ENCODE assay signal across 17 cellular contexts in the genomic region with DNA sequence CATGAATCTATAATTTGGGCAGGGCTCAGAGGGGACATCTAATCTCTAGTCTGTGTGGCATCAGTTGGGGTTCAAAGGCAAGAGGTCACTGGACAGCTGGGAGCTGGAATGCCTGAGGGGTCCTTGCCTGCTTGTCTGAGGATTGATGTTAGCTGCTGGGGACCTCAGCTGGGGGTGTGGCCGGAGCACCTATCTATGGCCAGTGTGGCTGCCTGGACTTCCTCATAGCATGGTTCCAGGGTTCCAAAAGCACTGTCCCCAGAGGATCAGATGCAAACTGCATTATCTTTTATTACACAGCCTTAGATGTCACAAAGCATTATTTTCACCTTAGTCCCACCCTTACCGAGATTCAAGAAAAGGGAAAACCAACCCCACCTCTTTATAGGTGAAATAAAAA. TPM values are rescaled to one million over a fixed set of nuclear protein-coding genes. Genes with fewer than 3 reads are reported as not detected.
DNase-seq lines count a peak whose midpoint lies in the region; ATAC-seq, FAIRE-seq and TF ChIP-seq lines count a peak whose summit lies in the region.
"Had no signal": no experiment of that assay in that cellular context is flagged by ENCODE, and none has a peak within 500 bp of the region (broad histone marks: within the 10 kb centered on the region; RNA-seq: fewer than 3 reads in every experiment).

No MANE protein-coding gene starts in this region.

- no peaks in the 10 kb centered on the region for H3K9me2 ChIP-seq in Loucy (replicated peaks; ENCODE audit: low read depth, low read length)

- no peak overlapping the region for H3K27ac ChIP-seq in K562 (ENCODE audit: extremely low read depth, low read depth, low read length)
- H3K27ac ChIP-seq in neuronal stem cell (replicated peaks; ENCODE audit: low read length) = no peak overlapping the region
- H3K27ac ChIP-seq: 22Rv1, BLaER1, HL-60 had no signal

- no peak overlapping the region for H2BK5ac ChIP-seq in neuronal stem cell (ENCODE audit: low read length)

- no peaks in the 10 kb centered on the region for H3K79me1 ChIP-seq in neuronal stem cell (ENCODE audit: low read depth, low read length)

- H3K4me2 ChIP-seq in Loucy (ENCODE audit: low read depth, low read length, poor library complexity, severe bottlenecking) (no peak overlapping the region), K562 (ENCODE audit: insufficient read depth, low read length) (no peak overlapping the region), neuronal stem cell (ENCODE audit: insufficient read depth, low read length, poor library complexity, severe bottlenecking) (no peak overlapping the region)
- H3K4me2 ChIP-seq: BLaER1 had no signal

- no peak overlapping the region for H4K91ac ChIP-seq in neuronal stem cell (ENCODE audit: low read depth, low read length, poor library complexity)

- H3K4ac ChIP-seq in neuronal stem cell (ENCODE audit: low read length) = no peak overlapping the region

- no peak overlapping the region for H3K23ac ChIP-seq in neuronal stem cell (ENCODE audit: low read depth, low read length, poor library complexity)

- POLR2A ChIA-PET in K562 (lab: Yijun Ruan, JAX) = interaction anchor here (0.6 kb wide), 1 partner anchor 23 kb away, joined by 3 read pairs; no protein-coding TSS in a partner anchor

- TF ChIP-seq RAD21 in K562 (CRISPR knock-in tag; conservative IDR thresholded peaks at IDR 0.05 in 1 of 2, IDR thresholded peaks at IDR 0.05 in 1 of 2) = no peak

- no TSS peak for BruUV-seq in K562 (replicated peaks; lab: Mats Ljungman, UMichigan)

- no peak overlapping the region for H4K8ac ChIP-seq in neuronal stem cell (ENCODE audit: low read depth, low read length)

- peak; percentile 20; the same call in 1 of the 2 replicates for TF ChIP-seq CTCF in Loucy (conservative IDR thresholded peaks at IDR 0.05; ENCODE audit: low read length)
- no peak for TF ChIP-seq CTCF in K562 (IDR thresholded peaks at IDR 0.05 in 2 of 3, conservative IDR thresholded peaks at IDR 0.05 in 1 of 3; ENCODE audit: insufficient read depth in 2 of 3, low read depth in 1 of 3, low read length in 3 of 3)

- H3K4me1 ChIP-seq in Loucy (ENCODE audit: insufficient read depth, low read length, poor library complexity, severe bottlenecking) (peaks cover 41% of the 10 kb centered on the region), K562 (replicated peaks in 1 of 2; ENCODE audit: control insufficient read depth in 2 of 2, insufficient read depth in 2 of 2, low read length in 2 of 2) (no peaks in the 10 kb centered on the region), neuronal stem cell (ENCODE audit: control insufficient read depth in 2 of 2, insufficient read depth in 1 of 2, low read depth in 1 of 2, low read length in 2 of 2) (no peaks in the 10 kb centered on the region)
- H3K4me1 ChIP-seq: BLaER1 had no signal

- no peak for TF ChIP-seq POLR2A in K562 (conservative IDR thresholded peaks at IDR 0.05)

- WGBS in K562 (ENCODE audit: insufficient coverage, low coverage, missing lambda C conversion rate) = 0% methylated on average over 2 of the region's 2 CpGs
- no CpG with 5 or more reads among the region's 2 CpGs for WGBS in neuronal stem cell (ENCODE audit: extremely low coverage in 2 of 2, insufficient read length in 2 of 2, insufficient replicate concordance in 1 of 2), 2 donors

- H3K79me2 ChIP-seq in Loucy (ENCODE audit: insufficient read depth, low read length) (no peaks in the 10 kb centered on the region), K562 (ENCODE audit: control insufficient read depth, insufficient read depth, low read length) (no peaks in the 10 kb centered on the region)

- no peak overlapping the region for H3K9ac ChIP-seq in Loucy (ENCODE audit: low read depth, low read length, poor library complexity, severe bottlenecking)
- H3K9ac ChIP-seq in K562 (ENCODE audit: insufficient read depth in 1 of 2, low read depth in 2 of 2, low read length in 2 of 2) = no peak overlapping the region
- peak overlapping the region; percentile 79 for H3K9ac ChIP-seq in neuronal stem cell (ENCODE audit: low read depth, low read length, poor library complexity)
- H3K9ac ChIP-seq: BLaER1 had no signal

- H4K20me1 ChIP-seq in Loucy (ENCODE audit: insufficient read depth, low read length, poor library complexity, severe bottlenecking) (no peaks in the 10 kb centered on the region), K562 (replicated peaks; ENCODE audit: control insufficient read depth, insufficient read depth, low read length) (no peaks in the 10 kb centered on the region; the same call in 1 of the 2 replicates)
- H4K20me1 ChIP-seq: BLaER1 had no signal

- no peaks in the 10 kb centered on the region for H3K9me3 ChIP-seq in Loucy (ENCODE audit: insufficient read depth, low read depth, low read length)
- no peaks in the 10 kb centered on the region for H3K9me3 ChIP-seq in K562 (replicated peaks; ENCODE audit: control insufficient read depth, insufficient read depth, low read depth, low read length)
- no peaks in the 10 kb centered on the region for H3K9me3 ChIP-seq in neuronal stem cell (replicated peaks in 1 of 2; ENCODE audit: control insufficient read depth in 2 of 2, insufficient read depth in 1 of 2, low read depth in 1 of 2, low read length in 2 of 2)
- H3K9me3 ChIP-seq: BLaER1 had no signal

- no peak overlapping the region for H3K4me3 ChIP-seq in Loucy (ENCODE audit: low read length, poor library complexity, severe bottlenecking)
- no peak overlapping the region for H3K4me3 ChIP-seq in K562
- H3K4me3 ChIP-seq in neuronal stem cell (ENCODE audit: low read length in 2 of 2) = no peak overlapping the region
- H3K4me3 ChIP-seq: BLaER1 had no signal

- ATAC-seq in Right ventricle myocardium superior (ENCODE audit: poor library complexity) = no peak
- ATAC-seq in K562 = peak; percentile 61
- ATAC-seq in HG03025 (IDR thresholded peaks at IDR 0.05; ENCODE audit: low FRiP score, unreplicated experiment) = no peak

- no peak for FAIRE-seq in K562 (lab: Jason Lieb, UNC)

- no peaks in the 10 kb centered on the region for H3K27me3 ChIP-seq in Loucy (ENCODE audit: insufficient read depth, low read length, poor library complexity, severe bottlenecking)
- H3K27me3 ChIP-seq in K562 (ENCODE audit: control insufficient read depth in 2 of 2, insufficient read depth in 2 of 2, low read length in 2 of 2) = peaks cover 18 to 49% of the 10 kb centered on the region in 2 experiments
- H3K27me3 ChIP-seq in neuronal stem cell (ENCODE audit: control insufficient read depth in 3 of 3, insufficient read depth in 3 of 3, low read depth in 1 of 3, low read length in 3 of 3) = peaks cover 0 to 4% (median 0%) of the 10 kb centered on the region in 3 experiments
- H3K27me3 ChIP-seq: BLaER1 had no signal

- no peak overlapping the region for H2AK5ac ChIP-seq in neuronal stem cell (ENCODE audit: low read depth, low read length)

- intact Hi-C loops in cardiac septum (cut with DNase I) = no loop called here
- intact Hi-C loops in Right ventricle myocardium superior (cut with DNase I) = no loop called here
- intact Hi-C loops in K562 (cut with micrococcal nuclease) = no loop called here

- H3F3A ChIP-seq in Loucy (ENCODE audit: low read depth) = no peaks in the 10 kb centered on the region

- no peaks in the 10 kb centered on the region for H3K9me1 ChIP-seq in K562 (ENCODE audit: control insufficient read depth, insufficient read depth, low read length)

- no peaks in the 10 kb centered on the region for H3K36me3 ChIP-seq in Loucy (ENCODE audit: insufficient read depth, low read length)
- H3K36me3 ChIP-seq in K562 (ENCODE audit: control insufficient read depth, insufficient read depth, low read length) = no peaks in the 10 kb centered on the region
- H3K36me3 ChIP-seq in neuronal stem cell (replicated peaks in 1 of 2; ENCODE audit: control insufficient read depth in 2 of 2, insufficient read depth in 2 of 2, low read length in 2 of 2) = no peaks in the 10 kb centered on the region
- H3K36me3 ChIP-seq: BLaER1 had no signal

- H2BK15ac ChIP-seq in neuronal stem cell (ENCODE audit: low read length) = no peak overlapping the region

- in situ Hi-C loops in K562 (cut with MboI) = no loop called here

- no peak overlapping the region for H3K14ac ChIP-seq in neuronal stem cell (ENCODE audit: low read length)

- H3K18ac ChIP-seq in neuronal stem cell (ENCODE audit: low read length) = no peak overlapping the region

- peak; percentile 44 for DNase-seq in cardiac septum (ENCODE audit: low spot score)
- DNase-seq in Right ventricle myocardium superior = no peak
- DNase-seq in K562 (ENCODE audit: extremely low read depth in 1 of 4, low spot score in 3 of 4) = no peak
- DNase-seq in neuronal stem cell (ENCODE audit: low spot score) = no peak
- no peak for DNase-seq in HK-2 (ENCODE audit: unreplicated experiment)
- no peak for DNase-seq in NCI-H2227 (lab: John Stamatoyannopoulos, UW; ENCODE audit: unreplicated experiment)
- DNase-seq: CD4-positive, alpha-beta memory T cell; DMS153; DMS79; GDM1; GOT3; H7 had no signal

- H2BK12ac ChIP-seq in neuronal stem cell (ENCODE audit: low read length) = no peak overlapping the region

- no peak overlapping the region for H2AFZ ChIP-seq in Loucy (ENCODE audit: low read length)
- H2AFZ ChIP-seq in K562 (ENCODE audit: low read depth, low read length) = no peak overlapping the region
- no peak overlapping the region for H2AFZ ChIP-seq in neuronal stem cell (ENCODE audit: low read length)

- CTCF ChIA-PET in K562 (lab: Yijun Ruan, JAX; ENCODE audit: low intra/inter-chr PET ratio) = interaction anchor here (0.6 kb wide), 1 partner anchor 12 kb away, joined by 3 read pairs; no protein-coding TSS in a partner anchor

- TF ChIP-seq EP300 in K562 (IDR thresholded peaks at IDR 0.05; ENCODE audit: low read length) = no peak

- no peak overlapping the region for H2BK120ac ChIP-seq in neuronal stem cell (ENCODE audit: low read depth, low read length)

RNA-seq across cellular contexts. Expression of a gene that starts 38.6 kb away (rescaled TPM):
- 67.8 TPM for total RNA-seq in cardiac septum
- 61.9 TPM for total RNA-seq in Right ventricle myocardium superior
- total RNA-seq in K562 (2011; cell fraction: chromatin; rRNA removed; ENCODE audit: low replicate concordance) = 9.5 and 20.9 TPM in 2 replicates
- total RNA-seq in K562 (2011; cell fraction: nucleolus; rRNA removed) = 5.9 and 6.2 TPM in 2 replicates
- total RNA-seq in K562 (2011; cell fraction: nucleoplasm; rRNA removed) = 13.0 and 14.9 TPM in 2 replicates
- 7.8 and 9.1 TPM in 2 replicates for total RNA-seq in K562 (2014; rRNA removed)
- total RNA-seq in K562 (2014; rRNA removed; fragmentation: Illumina TruSeq; extraction: Trizol) = 10.3 and 13.4 TPM in 2 replicates
- total RNA-seq in K562 (2015; rRNA removed; fragmentation: Illumina TruSeq; extraction: Trizol) = 4.9 and 5.4 TPM in 2 replicates
- 12.0 and 12.3 TPM in 2 replicates for total RNA-seq in K562 (2021)
- 34.4 and 37.4 TPM in 2 replicates for polyA plus RNA-seq in K562 (2011; rRNA removed)
- 14.7 and 17.6 TPM in 2 replicates for polyA plus RNA-seq in K562 (2011; cell fraction: cytosol; rRNA removed)
- polyA plus RNA-seq in K562 (2011; cell fraction: nucleus; rRNA removed) = 10.9 and 20.4 TPM in 2 replicates
- 12.8 and 40.6 TPM in 2 replicates for polyA plus RNA-seq in K562 (2012)
- 10.9 and 11.9 TPM in 2 replicates for polyA plus RNA-seq in K562 (2014; fragmentation: Illumina TruSeq; extraction: Trizol)
- 10 to 100 TPM; 19.0 to 23.8 TPM for polyA plus RNA-seq in K562 (2014; fragmentation: Nextera tagmentation; extraction: Ambion mirVana)
- polyA plus RNA-seq in K562 (2014; rRNA removed) = 13.5 and 15.0 TPM in 2 replicates
- 31.6 and 33.5 TPM in 2 replicates for polyA minus RNA-seq in K562 (2011; rRNA and poly(A)+ RNA removed)
- 10.4 and 11.4 TPM in 2 replicates for polyA minus RNA-seq in K562 (2011; cell fraction: cytosol; rRNA and poly(A)+ RNA removed)
- 6.6 and 11.2 TPM in 2 replicates for polyA minus RNA-seq in K562 (2011; cell fraction: nucleus; rRNA and poly(A)+ RNA removed)
- 43.6 TPM for polyA plus RNA-seq in neuronal stem cell (2013, experiment 1 of 2)
- 43.0 TPM for polyA plus RNA-seq in neuronal stem cell (2013, experiment 2 of 2)
